21 cellular contexts compared by ENCODE assay signal in genomic region chr4:1178300-1179088, GRCh38. TPM values are rescaled to one million over a fixed set of nuclear protein-coding genes. Genes with fewer than 3 reads are reported as not detected.
A peak's percentile ranks its signal among the peaks of the same experiment; 100 is the strongest.
DNase-seq lines count a peak whose midpoint lies in the region; ATAC-seq and TF ChIP-seq lines count a peak whose summit lies in the region.
"Had no signal": no experiment of that assay in that cellular context is flagged by ENCODE, and none has a peak within 500 bp of the region (broad histone marks: within the 10 kb centered on the region; RNA-seq: fewer than 3 reads in every experiment).

No MANE protein-coding gene starts in this region.

- no peak overlapping the region for H3K4me3 Mint-ChIP-seq in activated CD8-positive, alpha-beta T cell treated with anti-CD3 and anti-CD28 coated beads, Interleukin-2, amount 10 ng/mL, durations not matched to agents 7 days and 5 days
- H3K4me3 Mint-ChIP-seq in activated CD8-positive, alpha-beta T cell treated with anti-CD3 and anti-CD28 coated beads for 36 hours, result no peak overlapping the region
- H3K4me3 Mint-ChIP-seq in chondrocyte (ENCODE audit: unreplicated experiment), result no peak overlapping the region
- H3K4me3 Mint-ChIP-seq: B cell, GM23338 had no signal

- peaks cover 0 to 2% (median 0%) of the 10 kb centered on the region in 3 donors for H3K27me3 ChIP-seq in sigmoid colon
- no peaks in the 10 kb centered on the region for H3K27me3 ChIP-seq in trophoblast cell (ENCODE audit: insufficient read depth, low read length)

- no peak overlapping the region for H2BK12ac ChIP-seq in trophoblast cell (ENCODE audit: low read length)

- no peak overlapping the region for H4K12ac ChIP-seq in trophoblast cell (ENCODE audit: low read depth, low read length)

- no peak overlapping the region for H4K91ac ChIP-seq in trophoblast cell (ENCODE audit: low read depth, low read length)

- H3K36me3 ChIP-seq in sigmoid colon (no peaks in the 10 kb centered on the region), trophoblast cell (ENCODE audit: control insufficient read depth in 1 of 2, insufficient read depth in 2 of 2, low read length in 2 of 2) (no peaks in the 10 kb centered on the region)
- H3K36me3 ChIP-seq: cardiac muscle cell, esophagus muscularis mucosa, stomach had no signal

- H3K36me3 Mint-ChIP-seq in activated CD8-positive, alpha-beta T cell treated with anti-CD3 and anti-CD28 coated beads, Interleukin-2, amount 10 ng/mL, durations not matched to agents 7 days and 5 days (ENCODE audit: low read depth), result peaks cover 30% of the 10 kb centered on the region
- H3K36me3 Mint-ChIP-seq in activated CD8-positive, alpha-beta T cell treated with anti-CD3 and anti-CD28 coated beads for 36 hours (ENCODE audit: low read depth), result peaks cover 9% of the 10 kb centered on the region
- peaks cover 16% of the 10 kb centered on the region for H3K36me3 Mint-ChIP-seq in chondrocyte (ENCODE audit: low read depth)
- H3K36me3 Mint-ChIP-seq: type B pancreatic cell had no signal

- no peak for TF ChIP-seq POLR2A in sigmoid colon (IDR thresholded peaks at IDR 0.05)

- peaks cover 7% of the 10 kb centered on the region for H3K27me3 Mint-ChIP-seq in activated CD8-positive, alpha-beta T cell treated with anti-CD3 and anti-CD28 coated beads, Interleukin-2, amount 10 ng/mL, durations not matched to agents 7 days and 5 days (ENCODE audit: low read depth)
- peaks cover 4% of the 10 kb centered on the region for H3K27me3 Mint-ChIP-seq in activated CD8-positive, alpha-beta T cell treated with anti-CD3 and anti-CD28 coated beads for 36 hours
- H3K27me3 Mint-ChIP-seq in chondrocyte (ENCODE audit: low read depth), result no peaks in the 10 kb centered on the region

- H2AK5ac ChIP-seq in trophoblast cell (ENCODE audit: low read length), result no peak overlapping the region

- H3K4me2 ChIP-seq in trophoblast cell (ENCODE audit: low read length), result no peak overlapping the region
- H3K4me2 ChIP-seq: GM23338 had no signal

- no peak overlapping the region for H3K4ac ChIP-seq in trophoblast cell (ENCODE audit: low read depth, low read length)

- no peak overlapping the region for H2BK120ac ChIP-seq in trophoblast cell (ENCODE audit: insufficient read depth, low read length, poor library complexity)

- DNase-seq in activated CD8-positive, alpha-beta T cell treated with anti-CD3 and anti-CD28 coated beads, Interleukin-2, amount 10 ng/mL, durations not matched to agents 7 days and 5 days, result no peak
- no peak for DNase-seq in activated CD8-positive, alpha-beta T cell treated with anti-CD3 and anti-CD28 coated beads for 36 hours
- DNase-seq in NCI-H82 (lab: John Stamatoyannopoulos, UW), result peak; percentile 92
- DNase-seq in fibroblast of mammary gland (ENCODE audit: low read depth), result peak; percentile 63
- DNase-seq in sigmoid colon, result peak; percentile 47
- DNase-seq in stimulated activated CD4-positive, alpha-beta T cell treated with anti-CD3 and anti-CD28 coated beads, Interleukin-12 subunit alpha, Interleukin-12 subunit beta, amount 100 ng/mL, for 4 hours, result no peak
- no peak for DNase-seq in trophoblast cell
- DNase-seq in chondrocyte (ENCODE audit: low spot score), result no peak
- DNase-seq: activated CD4-positive, CD25-positive, alpha-beta regulatory T cell; effector CD4-positive, alpha-beta T cell; NCI-H1417; NCI-H774; stimulated activated CD4-positive, alpha-beta T cell treated with anti-CD3 and anti-CD28 coated beads, Interleukin-2, amount 100 ng/mL, for 48 hours had no signal

- H2BK5ac ChIP-seq in trophoblast cell (ENCODE audit: low read depth, low read length, poor library complexity), result no peak overlapping the region

- H3K4me1 Mint-ChIP-seq in activated CD8-positive, alpha-beta T cell treated with anti-CD3 and anti-CD28 coated beads, Interleukin-2, amount 10 ng/mL, durations not matched to agents 7 days and 5 days (ENCODE audit: low read depth), result peaks cover 23% of the 10 kb centered on the region
- peaks cover 23% of the 10 kb centered on the region for H3K4me1 Mint-ChIP-seq in activated CD8-positive, alpha-beta T cell treated with anti-CD3 and anti-CD28 coated beads for 36 hours (ENCODE audit: low read depth)
- peaks cover 8% of the 10 kb centered on the region for H3K4me1 Mint-ChIP-seq in chondrocyte (ENCODE audit: low read depth)
- H3K4me1 Mint-ChIP-seq: GM23338 had no signal

- no peak overlapping the region for H3K14ac ChIP-seq in trophoblast cell (ENCODE audit: low read length)

- intact Hi-C loops in activated CD8-positive, alpha-beta T cell treated with anti-CD3 and anti-CD28 coated beads for 36 hours (cut with micrococcal nuclease), result no loop called here
- intact Hi-C loops in sigmoid colon (cut with DNase I), result no loop called here

- TF ChIP-seq EP300 in sigmoid colon (IDR thresholded peaks at IDR 0.05), result no peak

- TF ChIP-seq CTCF in activated CD8-positive, alpha-beta T cell treated with anti-CD3 and anti-CD28 coated beads for 36 hours (IDR thresholded peaks at IDR 0.05), result no peak
- TF ChIP-seq CTCF in fibroblast of mammary gland (conservative IDR thresholded peaks at IDR 0.05; ENCODE audit: control insufficient read depth, insufficient read depth, low read depth, low read length) (no peak), sigmoid colon (IDR thresholded peaks at IDR 0.05) (no peak), chondrocyte (IDR thresholded peaks at IDR 0.05) (no peak)

- no peaks in the 10 kb centered on the region for H3K79me2 ChIP-seq in trophoblast cell (ENCODE audit: control insufficient read depth, insufficient read depth, low read length, poor library complexity)

- no peak overlapping the region for H3K23ac ChIP-seq in trophoblast cell (ENCODE audit: low read length)

- POLR2A ChIA-PET in activated CD8-positive, alpha-beta T cell treated with anti-CD3 and anti-CD28 coated beads, Interleukin-2, amount 10 ng/mL, durations not matched to agents 7 days and 5 days (lab: Charles Lee), result no interaction called here
- POLR2A ChIA-PET in activated CD8-positive, alpha-beta T cell treated with anti-CD3 and anti-CD28 coated beads for 36 hours (lab: Charles Lee), result interaction anchor here (1.2 to 1.6 kb wide), 2 partner anchors 23 to 72 kb away, joined by 3 to 4 read pairs; no protein-coding TSS in a partner anchor

- no peak for ATAC-seq in activated CD8-positive, alpha-beta T cell treated with anti-CD3 and anti-CD28 coated beads, Interleukin-2, amount 10 ng/mL, durations not matched to agents 7 days and 5 days
- ATAC-seq in activated CD8-positive, alpha-beta T cell treated with anti-CD3 and anti-CD28 coated beads for 36 hours, result no peak
- ATAC-seq: GM23338 had no signal

- 90 to 92% methylated on average over 11 of the region's 11 CpGs for WGBS in sigmoid colon, 2 donors
- WGBS in trophoblast cell (ENCODE audit: extremely low coverage, insufficient coverage, insufficient read length), result no CpG with 5 or more reads among the region's 11 CpGs

- H3K79me1 ChIP-seq in trophoblast cell (ENCODE audit: low read length), result no peaks in the 10 kb centered on the region

- no peak overlapping the region for H3K9ac ChIP-seq in trophoblast cell (ENCODE audit: low read length)

- H3K9me3 ChIP-seq in sigmoid colon (no peaks in the 10 kb centered on the region), trophoblast cell (ENCODE audit: insufficient read depth, low read depth, low read length) (peaks cover 6% of the 10 kb centered on the region)
- H3K9me3 ChIP-seq: esophagus muscularis mucosa had no signal

- H3K27ac Mint-ChIP-seq in activated CD8-positive, alpha-beta T cell treated with anti-CD3 and anti-CD28 coated beads, Interleukin-2, amount 10 ng/mL, durations not matched to agents 7 days and 5 days, result peak overlapping the region; percentile 17
- H3K27ac Mint-ChIP-seq in activated CD8-positive, alpha-beta T cell treated with anti-CD3 and anti-CD28 coated beads for 36 hours, result no peak overlapping the region
- no peak overlapping the region for H3K27ac Mint-ChIP-seq in chondrocyte (ENCODE audit: unreplicated experiment)
- H3K27ac Mint-ChIP-seq: B cell, GM23338, type B pancreatic cell had no signal

- H4K8ac ChIP-seq in trophoblast cell (ENCODE audit: low read depth, low read length), result no peak overlapping the region

- H3K4me1 ChIP-seq in sigmoid colon (peaks cover 0 to 18% (median 8%) of the 10 kb centered on the region in 4 donors), trophoblast cell (ENCODE audit: control insufficient read depth in 1 of 2, insufficient read depth in 2 of 2, low read length in 2 of 2) (peaks cover 0 to 4% of the 10 kb centered on the region in 2 experiments)

- no peak overlapping the region for H2AFZ ChIP-seq in trophoblast cell (ENCODE audit: insufficient read depth, low read length, poor library complexity)
- H2AFZ ChIP-seq: GM23338 had no signal

- H3K27ac ChIP-seq in sigmoid colon, result peak overlapping the region in 1 of 4 donors; percentile 50
- no peak overlapping the region for H3K27ac ChIP-seq in trophoblast cell (ENCODE audit: low read depth, low read length)
- H3K27ac ChIP-seq: 22Rv1, cardiac muscle cell, esophagus muscularis mucosa had no signal

- no peak overlapping the region for H3K18ac ChIP-seq in trophoblast cell (ENCODE audit: low read length)

- CTCF ChIA-PET in activated CD8-positive, alpha-beta T cell treated with anti-CD3 and anti-CD28 coated beads, Interleukin-2, amount 10 ng/mL, durations not matched to agents 7 days and 5 days (lab: Charles Lee), result interaction anchor here (1.0 kb wide), 1 partner anchor 25 kb away, joined by 3 read pairs; no protein-coding TSS in a partner anchor
- CTCF ChIA-PET in activated CD8-positive, alpha-beta T cell treated with anti-CD3 and anti-CD28 coated beads for 36 hours (lab: Charles Lee), result interaction anchor here (1.5 kb wide), 1 partner anchor 48 kb away, joined by 3 read pairs; no protein-coding TSS in a partner anchor

- no peak overlapping the region for H3K4me3 ChIP-seq in fibroblast of mammary gland (ENCODE audit: control insufficient read depth, low read depth, low read length)
- no peak overlapping the region for H3K4me3 ChIP-seq in sigmoid colon
- no peak overlapping the region for H3K4me3 ChIP-seq in trophoblast cell (ENCODE audit: low read depth, low read length)
- H3K4me3 ChIP-seq: cardiac muscle cell, esophagus muscularis mucosa, GM23338, stomach had no signal

- peaks cover 31% of the 10 kb centered on the region for H3K9me3 Mint-ChIP-seq in activated CD8-positive, alpha-beta T cell treated with anti-CD3 and anti-CD28 coated beads, Interleukin-2, amount 10 ng/mL, durations not matched to agents 7 days and 5 days (ENCODE audit: insufficient read depth)
- peaks cover 17% of the 10 kb centered on the region for H3K9me3 Mint-ChIP-seq in activated CD8-positive, alpha-beta T cell treated with anti-CD3 and anti-CD28 coated beads for 36 hours
- peaks cover 29% of the 10 kb centered on the region for H3K9me3 Mint-ChIP-seq in chondrocyte (ENCODE audit: low read depth)

RNA-seq across cellular contexts. Expression of gene SPON2, which starts 6.1 kb away (rescaled TPM):
- total RNA-seq in activated CD8-positive, alpha-beta T cell treated with anti-CD3 and anti-CD28 coated beads, Interleukin-2, amount 10 ng/mL, durations not matched to agents 7 days and 5 days, result 10 to 100 TPM; 14.7 to 14.9 TPM
- total RNA-seq in activated CD8-positive, alpha-beta T cell treated with anti-CD3 and anti-CD28 coated beads for 36 hours, result 10 to 100 TPM in 1 of 2 experiments, 1 to 10 TPM in 1; 9.9 to 10.5 TPM
- 100 to 1,000 TPM in 1 of 4 donors, 10 to 100 TPM in 3; 33.6 to 165 (median 79.8) TPM for total RNA-seq in sigmoid colon
- polyA plus RNA-seq in sigmoid colon, result 10 to 100 TPM in 2 of 3 donors, 1 to 10 TPM in 1; 8.6 to 33.6 (median 25.2) TPM
- 13.7 TPM in 2 replicates for polyA plus RNA-seq in trophoblast cell (2013)
- total RNA-seq in chondrocyte, result 158 to 184 TPM (median 162 TPM) in 3 replicates
- total RNA-seq: G401 had no signal

Comparison
In these comparisons a context has a peak if more than half of its experiments do, and no peak if none do; other contexts are left out.
1. DNase-seq: peak in NCI-H82 (single experiment), fibroblast of mammary gland (single experiment) and sigmoid colon (single experiment); none in activated CD8-positive, alpha-beta T cell treated with anti-CD3 and anti-CD28 coated beads, Interleukin-2, amount 10 ng/mL, durations not matched to agents 7 days and 5 days (single experiment), activated CD8-positive, alpha-beta T cell treated with anti-CD3 and anti-CD28 coated beads for 36 hours (single experiment), stimulated activated CD4-positive, alpha-beta T cell treated with anti-CD3 and anti-CD28 coated beads, Interleukin-12 subunit alpha, Interleukin-12 subunit beta, amount 100 ng/mL, for 4 hours (single experiment), trophoblast cell (0 of 2) and chondrocyte (single experiment).